37 cellular contexts compared by ENCODE assay signal in the genomic region with DNA sequence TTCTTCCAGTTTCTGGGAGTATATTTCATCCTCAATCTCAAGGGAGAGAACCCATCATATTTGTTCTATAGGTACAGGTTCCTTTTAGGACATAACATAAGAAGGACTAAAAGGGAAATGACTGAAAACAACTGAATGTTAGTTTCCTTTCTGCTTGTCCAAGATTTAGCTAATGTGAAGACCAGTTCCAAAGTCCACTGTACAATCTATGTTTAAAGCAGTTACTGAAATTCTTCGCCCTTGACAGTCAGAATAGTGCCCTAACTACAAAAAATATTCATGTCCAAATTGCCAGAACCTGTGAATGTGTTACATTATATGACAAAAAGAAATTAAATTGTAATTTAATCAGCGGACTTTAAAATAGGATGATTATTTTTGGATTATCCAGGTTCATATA.
"Had no signal": no experiment of that assay in that cellular context is flagged by ENCODE, and none has a peak within 500 bp of the region (broad histone marks: within the 10 kb centered on the region; RNA-seq: fewer than 3 reads in every experiment).

No MANE protein-coding gene starts in this region.

- H3K27me3 ChIP-seq: adrenal gland, body of pancreas, brain microvascular endothelial cell, breast epithelium had no signal

- H3K9me3 Mint-ChIP-seq: activated B cell treated with CpG ODN at 0.5 μM for 24 hours; activated CD4-positive, alpha-beta T cell treated with anti-CD3 and anti-CD28 coated beads, Interleukin-2, amount 10 ng/mL, durations not matched to agents 24 days and 14 days; activated naive CD8-positive, alpha-beta T cell treated with anti-CD3 and anti-CD28 coated beads for 36 hours; activated T-cell treated with anti-CD3 and anti-CD28 coated beads, Interleukin-2, amount 50 U/mL, for 4 hours; activated T-helper 1 cell treated with anti-CD3 and anti-CD28 coated beads, Interleukin-12 subunit alpha, Interleukin-12 subunit beta, Interleukin-2, Interleukin-4 antibody, amounts not matched to agents 30 ng/mL and 10 ng/mL and 1 ng/mL, durations not matched to agents 14 hours and 24 hours and 36 hours; T-helper 1 cell treated with Interleukin-12 subunit alpha and Interleukin-12 subunit beta and Interleukin-4 antibody, amounts not matched to agents 30 μg/mL and 1 μg/mL, for 36 hours had no signal

- FAIRE-seq: astrocyte, TTC549 had no signal

- H3K4me3 ChIP-seq: adrenal gland, body of pancreas, breast epithelium had no signal

- H3K36me3 ChIP-seq: adrenal gland, brain microvascular endothelial cell, breast epithelium had no signal

- H3K36me3 Mint-ChIP-seq: activated CD4-positive, alpha-beta memory T cell treated with anti-CD3 and anti-CD28 coated beads for 36 hours; activated naive CD4-positive, alpha-beta T cell treated with anti-CD3 and anti-CD28 coated beads, Interleukin-2, amount 50 U/mL, for 72 hours; activated naive CD8-positive, alpha-beta T cell treated with anti-CD3 and anti-CD28 coated beads for 36 hours had no signal

- H3K9me3 ChIP-seq: adrenal gland, body of pancreas, breast epithelium had no signal

- DNase-seq: activated B cell treated with CpG ODN at 0.5 μM for 24 hours; activated CD4-positive, alpha-beta memory T cell treated with anti-CD3 and anti-CD28 coated beads for 36 hours; activated CD4-positive, alpha-beta T cell treated with anti-CD3 and anti-CD28 coated beads for 4 hours; activated CD4-positive, alpha-beta T cell treated with anti-CD3 and anti-CD28 coated beads, Interleukin-2, amount 10 ng/mL, durations not matched to agents 24 days and 14 days; activated CD4-positive, alpha-beta T cell treated with anti-CD3 and anti-CD28 coated beads, Interleukin-2, amount 50 U/mL, for 1 hour; activated CD4-positive, alpha-beta T cell treated with anti-CD3 and anti-CD28 coated beads, Interleukin-2, amount 50 U/mL, for 4 hours; activated CD4-positive, CD25-positive, alpha-beta regulatory T cell treated with anti-CD3 and anti-CD28 coated beads, Interleukin-2, amount 50 U/mL, for 72 hours; activated CD8-positive, alpha-beta memory T cell treated with anti-CD3 and anti-CD28 coated beads, Interleukin-2, amount 50 U/mL, for 4 hours; activated CD8-positive, alpha-beta T cell treated with anti-CD3 and anti-CD28 coated beads for 36 hours; activated effector memory CD4-positive, alpha-beta T cell treated with anti-CD3 and anti-CD28 coated beads, Interleukin-2, amount 50 U/mL, for 16 hours; activated gamma-delta T cell treated with Interleukin-2 at 50 U/mL for 16 hours; activated naive CD4-positive, alpha-beta T cell; activated naive CD4-positive, alpha-beta T cell treated with anti-CD3 and anti-CD28 coated beads for 36 hours; activated naive CD4-positive, alpha-beta T cell treated with anti-CD3 and anti-CD28 coated beads, Interleukin-2, amount 50 U/mL, for 16 hours; activated naive CD8-positive, alpha-beta T cell treated with anti-CD3 and anti-CD28 coated beads for 36 hours; activated T-cell treated with anti-CD3 and anti-CD28 coated beads for 4 hours; activated T-cell treated with anti-CD3 and anti-CD28 coated beads, Interleukin-2, amount 50 U/mL, for 1 hour; activated T-cell treated with anti-CD3 and anti-CD28 coated beads, Interleukin-2, amount 50 U/mL, for 4 hours; activated T-cell treated with anti-CD3 and anti-CD28 coated beads, Interleukin-2, amount 50 U/mL, for 72 hours; adrenal gland; amniotic stem cell; aorta; body of pancreas; brain microvascular endothelial cell; central memory CD4-positive, alpha-beta T cell; T-helper 1 cell; T-helper 2 cell; T-helper 9 cell had no signal

- H3K4me3 Mint-ChIP-seq: activated B cell treated with CpG ODN at 0.5 μM for 24 hours; activated CD4-positive, alpha-beta memory T cell treated with anti-CD3 and anti-CD28 coated beads for 36 hours; activated CD4-positive, alpha-beta T cell treated with anti-CD3 and anti-CD28 coated beads, Interleukin-2, amount 10 ng/mL, durations not matched to agents 24 days and 14 days; activated CD8-positive, alpha-beta T cell treated with anti-CD3 and anti-CD28 coated beads for 36 hours; activated naive CD4-positive, alpha-beta T cell treated with anti-CD3 and anti-CD28 coated beads for 36 hours; activated naive CD8-positive, alpha-beta T cell treated with anti-CD3 and anti-CD28 coated beads for 36 hours; activated T-cell treated with anti-CD3 and anti-CD28 coated beads, Interleukin-2, amount 50 U/mL, for 4 hours; activated T-cell treated with anti-CD3 and anti-CD28 coated beads, Interleukin-2, amount 50 U/mL, for 72 hours; activated T-helper 1 cell treated with anti-CD3 and anti-CD28 coated beads, Interleukin-12 subunit alpha, Interleukin-12 subunit beta, Interleukin-2, Interleukin-4 antibody, amounts not matched to agents 30 ng/mL and 10 ng/mL and 1 ng/mL, durations not matched to agents 14 hours and 24 hours and 36 hours; activated T-helper 17 cell treated with anti-CD3 and anti-CD28 coated beads, Interleukin-2, amount 50 U/mL, for 72 hours; T-helper 1 cell treated with Interleukin-12 subunit alpha and Interleukin-12 subunit beta and Interleukin-4 antibody, amounts not matched to agents 30 μg/mL and 1 μg/mL, for 36 hours; T-helper 2 cell treated with Interferon-gamma antibody and Interleukin-4, amounts not matched to agents 5 μg/mL and 100 μg/mL, for 36 hours had no signal

- H3K4me1 Mint-ChIP-seq: activated B cell treated with CpG ODN at 0.5 μM for 24 hours; activated CD4-positive, alpha-beta T cell treated with anti-CD3 and anti-CD28 coated beads, Interleukin-2, amount 10 ng/mL, durations not matched to agents 24 days and 14 days; activated naive CD8-positive, alpha-beta T cell treated with anti-CD3 and anti-CD28 coated beads for 36 hours; activated T-helper 17 cell treated with anti-CD3 and anti-CD28 coated beads, Interleukin-2, amount 50 U/mL, for 72 hours had no signal

- H3K27me3 Mint-ChIP-seq: activated B cell treated with CpG ODN at 0.5 μM for 24 hours; activated CD4-positive, alpha-beta memory T cell treated with anti-CD3 and anti-CD28 coated beads for 36 hours; activated CD4-positive, alpha-beta T cell treated with anti-CD3 and anti-CD28 coated beads, Interleukin-2, amount 10 ng/mL, durations not matched to agents 24 days and 14 days; activated naive CD8-positive, alpha-beta T cell treated with anti-CD3 and anti-CD28 coated beads for 36 hours; activated T-helper 17 cell treated with anti-CD3 and anti-CD28 coated beads, Interleukin-2, amount 50 U/mL, for 72 hours had no signal

- ATAC-seq: activated CD8-positive, alpha-beta T cell treated with anti-CD3 and anti-CD28 coated beads for 36 hours; activated naive CD4-positive, alpha-beta T cell treated with anti-CD3 and anti-CD28 coated beads, Interleukin-2, amount 50 U/mL, for 72 hours; activated T-cell treated with anti-CD3 and anti-CD28 coated beads, Interleukin-2, amount 50 U/mL, for 4 hours; activated T-cell treated with anti-CD3 and anti-CD28 coated beads, Interleukin-2, amount 50 U/mL, for 72 hours; activated T-helper 17 cell treated with anti-CD3 and anti-CD28 coated beads, Interleukin-2, amount 50 U/mL, for 72 hours; body of pancreas had no signal

- H3K27ac Mint-ChIP-seq: activated B cell treated with CpG ODN at 0.5 μM for 24 hours; activated CD4-positive, alpha-beta memory T cell treated with anti-CD3 and anti-CD28 coated beads for 36 hours; activated CD4-positive, alpha-beta T cell treated with anti-CD3 and anti-CD28 coated beads, Interleukin-2, amount 10 ng/mL, durations not matched to agents 24 days and 14 days; activated CD8-positive, alpha-beta T cell treated with anti-CD3 and anti-CD28 coated beads for 36 hours; activated naive CD4-positive, alpha-beta T cell treated with anti-CD3 and anti-CD28 coated beads for 36 hours; activated naive CD4-positive, alpha-beta T cell treated with anti-CD3 and anti-CD28 coated beads, Interleukin-2, amount 50 U/mL, for 72 hours; activated naive CD8-positive, alpha-beta T cell treated with anti-CD3 and anti-CD28 coated beads for 36 hours; activated T-cell treated with anti-CD3 and anti-CD28 coated beads, Interleukin-2, amount 50 U/mL, for 72 hours; activated T-helper 1 cell treated with anti-CD3 and anti-CD28 coated beads, Interleukin-12 subunit alpha, Interleukin-12 subunit beta, Interleukin-2, Interleukin-4 antibody, amounts not matched to agents 30 ng/mL and 10 ng/mL and 1 ng/mL, durations not matched to agents 14 hours and 24 hours and 36 hours; activated T-helper 17 cell treated with anti-CD3 and anti-CD28 coated beads, Interleukin-2, amount 50 U/mL, for 72 hours; T-helper 1 cell treated with Interleukin-12 subunit alpha and Interleukin-12 subunit beta and Interleukin-4 antibody, amounts not matched to agents 30 μg/mL and 1 μg/mL, for 36 hours; T-helper 2 cell treated with Interferon-gamma antibody and Interleukin-4, amounts not matched to agents 5 μg/mL and 100 μg/mL, for 36 hours had no signal

- H3K4me1 ChIP-seq: adrenal gland, breast epithelium had no signal

- H3K27ac ChIP-seq: adrenal gland, body of pancreas, brain microvascular endothelial cell, breast epithelium, VCaP had no signal
